In the genomic region with DNA sequence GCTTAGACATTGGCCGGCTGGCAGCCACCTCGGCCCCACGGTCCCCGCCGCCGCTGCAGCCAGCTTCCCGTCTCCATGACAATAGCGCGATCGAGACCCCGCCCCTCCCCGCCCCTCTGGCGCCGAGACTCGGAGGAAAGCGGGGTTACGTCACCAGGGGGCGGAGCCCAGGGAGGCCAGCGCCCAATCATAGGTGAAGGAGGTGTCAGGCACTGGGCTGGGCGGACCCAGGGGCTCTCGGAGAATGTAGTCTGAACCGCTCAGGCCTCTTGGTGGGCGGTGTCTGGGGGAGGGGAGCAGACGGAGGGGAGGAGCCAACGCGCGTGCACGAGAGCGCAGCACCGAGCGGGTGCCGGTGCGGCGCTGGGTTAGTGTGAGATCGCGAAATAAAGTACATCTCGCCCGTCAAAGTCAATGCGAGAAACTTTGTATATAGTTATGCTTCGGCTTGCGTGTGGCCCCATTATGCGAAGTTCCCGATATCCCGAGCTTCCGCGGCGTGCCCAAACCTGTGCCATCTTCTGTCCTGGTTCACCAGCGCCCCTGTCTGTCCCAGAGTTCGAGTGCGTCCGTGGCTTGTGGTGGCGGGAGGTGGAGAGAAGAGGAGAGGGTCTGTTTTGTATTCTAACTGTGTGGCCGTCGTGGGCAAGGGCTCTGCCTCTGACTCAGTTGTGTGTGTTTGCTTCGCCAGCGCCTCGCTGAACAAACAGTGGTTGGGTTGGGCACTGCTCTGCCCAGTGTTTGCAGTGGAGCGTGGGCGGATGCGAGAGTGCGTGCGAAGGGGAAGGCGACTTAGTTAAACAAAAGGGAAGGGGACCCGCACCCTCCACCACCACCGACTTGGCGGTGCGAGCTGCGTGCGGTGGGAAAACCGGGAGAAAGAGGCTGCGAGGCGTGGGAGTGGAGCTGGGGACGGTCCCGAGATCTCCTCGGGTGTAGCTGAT, we compare ENCODE assay signal across 8 cellular contexts. TPM values are rescaled to one million over a fixed set of nuclear protein-coding genes. Genes with fewer than 3 reads are reported as not detected.
DNase-seq lines count a peak whose midpoint lies in the region; ATAC-seq lines count a peak whose summit lies in the region.

No MANE protein-coding gene starts in this region.

- H3K4me2 ChIP-seq in BLaER1 treated with 17β-estradiol and CSF1 and Interleukin-3, amounts not matched to agents 10 nM and 100 nM = peak overlapping the region; percentile 94 to 100 (median 100)

- H4K20me1 ChIP-seq in BLaER1 treated with 17β-estradiol and CSF1 and Interleukin-3, amounts not matched to agents 10 nM and 100 nM = peaks cover 0 to 71% (median 53%) of the 10 kb centered on the region in 11 experiments; a peak in 19 of 22 replicates

- peak; percentile 94 for ATAC-seq in GM19351 (IDR thresholded peaks at IDR 0.05; ENCODE audit: unreplicated experiment)
- ATAC-seq in HG03520 (IDR thresholded peaks at IDR 0.05; ENCODE audit: unreplicated experiment) = peak; percentile 93

- H3K36me3 ChIP-seq in BLaER1 treated with 17β-estradiol and CSF1 and Interleukin-3, amounts not matched to agents 10 nM and 100 nM = no peaks in the 10 kb centered on the region

- peaks cover 0 to 16% (median 14%) of the 10 kb centered on the region in 11 experiments; a peak in 14 of 22 replicates for H3K9me3 ChIP-seq in BLaER1 treated with 17β-estradiol and CSF1 and Interleukin-3, amounts not matched to agents 10 nM and 100 nM (replicated peaks in 1 of 11)

- DNase-seq in NCI-H526 treated with DMSO at 0.1 percent for 48 hours (lab: John Stamatoyannopoulos, UW) = peak; percentile 91
- peak; percentile 88 to 89 for DNase-seq in activated CD4-positive, alpha-beta T cell treated with anti-CD3 and anti-CD28 coated beads, Interleukin-2, amount 50 U/mL, for 4 hours
- DNase-seq in ecto neural progenitor cell (ENCODE audit: low spot score) = peak; percentile 100
- DNase-seq in lung microvascular endothelial cell (ENCODE audit: low read depth in 2 of 2) = peak; percentile 99 to 100
- DNase-seq in stimulated activated CD4-positive, alpha-beta T cell treated with anti-CD3 and anti-CD28 coated beads, TNF-alpha, amount 100 ng/mL, for 24 hours (ENCODE audit: low read depth in 3 of 3) = peak; percentile 85 to 97 (median 89)

- H3K4me1 ChIP-seq in BLaER1 treated with 17β-estradiol and CSF1 and Interleukin-3, amounts not matched to agents 10 nM and 100 nM = peaks cover 26 to 40% (median 33%) of the 10 kb centered on the region in 10 experiments

- peak overlapping the region in 10 of 11 experiments; percentile 87 to 99 (median 92); a peak in 20 of 22 replicates for H3K27ac ChIP-seq in BLaER1 treated with 17β-estradiol and CSF1 and Interleukin-3, amounts not matched to agents 10 nM and 100 nM

- H3K4me3 ChIP-seq in BLaER1 treated with 17β-estradiol and CSF1 and Interleukin-3, amounts not matched to agents 10 nM and 100 nM = peak overlapping the region; percentile 79 to 89 (median 81)

- peak overlapping the region; percentile 85 to 98 (median 89) for H3K9ac ChIP-seq in BLaER1 treated with 17β-estradiol and CSF1 and Interleukin-3, amounts not matched to agents 10 nM and 100 nM

- peaks cover 63 to 88% (median 79%) of the 10 kb centered on the region in 11 experiments for H3K27me3 ChIP-seq in BLaER1 treated with 17β-estradiol and CSF1 and Interleukin-3, amounts not matched to agents 10 nM and 100 nM

RNA-seq across cellular contexts. Expression of gene IRX5, which starts 1.3 kb away (rescaled TPM):
- total RNA-seq in lung microvascular endothelial cell = 0.20 and 0.65 TPM in 2 replicates

Comparison
In these comparisons a context has a peak if more than half of its experiments do, and no peak if none do; other contexts are left out.
1. Peak in every context shown above with its lines: DNase-seq, ATAC-seq, H3K4me3 ChIP-seq and H3K27ac ChIP-seq.